Comparison of ENCODE assay signal across 1 cellular context in genomic region chr22:38657248-38657909, GRCh38.
TF ChIP-seq lines count a peak whose summit lies in the region.

No MANE protein-coding gene starts in this region.

TF ChIP-seq in HepG2, 621 proteins besides CTCF, POLR2A, EP300 and RAD21 (continued from another document):
- no peak for TF ChIP-seq ZNF207 (IDR thresholded peaks at IDR 0.05; ENCODE audit: borderline replicate concordance)
- no peak for TF ChIP-seq ZNF589 (CRISPR knock-in tag; conservative IDR thresholded peaks at IDR 0.05)
- TF ChIP-seq POLR2AphosphoS2 (IDR thresholded peaks at IDR 0.05; ENCODE audit: low read depth, low read length), result no peak
- TF ChIP-seq IRX3 (CRISPR knock-in tag; IDR thresholded peaks at IDR 0.05; ENCODE audit: borderline replicate concordance, low read depth), result no peak
- TF ChIP-seq ELF1 (CRISPR knock-in tag; IDR thresholded peaks at IDR 0.05), result peak; percentile 37; the same call in 1 of the 2 replicates
TF ChIP-seq in HepG2: peak in this region for 12.
